Comparison of ENCODE assay signal across 1 cellular context in the genomic region with DNA sequence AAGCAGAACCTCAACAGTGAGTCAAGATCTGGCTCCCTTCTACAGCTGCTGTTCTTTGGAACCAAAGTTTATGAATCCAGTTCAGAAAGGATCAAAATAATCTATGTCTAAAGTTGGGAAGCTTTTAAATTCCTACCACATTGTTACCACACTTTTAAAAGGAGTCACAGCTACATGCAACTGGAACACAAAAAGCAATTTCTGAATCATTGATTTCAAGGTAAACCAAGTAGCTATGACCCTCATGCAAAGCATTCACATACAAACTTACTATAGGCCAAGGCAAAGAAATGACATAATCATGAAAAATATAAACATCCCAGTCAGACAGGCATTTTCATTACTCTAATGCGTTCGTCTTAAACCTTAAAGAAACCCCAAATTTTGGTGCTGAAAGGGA.
TF ChIP-seq lines count a peak whose summit lies in the region.

No MANE protein-coding gene starts in this region.

TF ChIP-seq in GM23338, 12 proteins besides CTCF, POLR2A, EP300 and RAD21:
- no peak for TF ChIP-seq ZNF114 (CRISPR knock-in tag; IDR thresholded peaks at IDR 0.05)
- TF ChIP-seq ZNF331 (CRISPR knock-in tag; IDR thresholded peaks at IDR 0.05; ENCODE audit: low read depth) = no peak
- TF ChIP-seq, protein P1, sequence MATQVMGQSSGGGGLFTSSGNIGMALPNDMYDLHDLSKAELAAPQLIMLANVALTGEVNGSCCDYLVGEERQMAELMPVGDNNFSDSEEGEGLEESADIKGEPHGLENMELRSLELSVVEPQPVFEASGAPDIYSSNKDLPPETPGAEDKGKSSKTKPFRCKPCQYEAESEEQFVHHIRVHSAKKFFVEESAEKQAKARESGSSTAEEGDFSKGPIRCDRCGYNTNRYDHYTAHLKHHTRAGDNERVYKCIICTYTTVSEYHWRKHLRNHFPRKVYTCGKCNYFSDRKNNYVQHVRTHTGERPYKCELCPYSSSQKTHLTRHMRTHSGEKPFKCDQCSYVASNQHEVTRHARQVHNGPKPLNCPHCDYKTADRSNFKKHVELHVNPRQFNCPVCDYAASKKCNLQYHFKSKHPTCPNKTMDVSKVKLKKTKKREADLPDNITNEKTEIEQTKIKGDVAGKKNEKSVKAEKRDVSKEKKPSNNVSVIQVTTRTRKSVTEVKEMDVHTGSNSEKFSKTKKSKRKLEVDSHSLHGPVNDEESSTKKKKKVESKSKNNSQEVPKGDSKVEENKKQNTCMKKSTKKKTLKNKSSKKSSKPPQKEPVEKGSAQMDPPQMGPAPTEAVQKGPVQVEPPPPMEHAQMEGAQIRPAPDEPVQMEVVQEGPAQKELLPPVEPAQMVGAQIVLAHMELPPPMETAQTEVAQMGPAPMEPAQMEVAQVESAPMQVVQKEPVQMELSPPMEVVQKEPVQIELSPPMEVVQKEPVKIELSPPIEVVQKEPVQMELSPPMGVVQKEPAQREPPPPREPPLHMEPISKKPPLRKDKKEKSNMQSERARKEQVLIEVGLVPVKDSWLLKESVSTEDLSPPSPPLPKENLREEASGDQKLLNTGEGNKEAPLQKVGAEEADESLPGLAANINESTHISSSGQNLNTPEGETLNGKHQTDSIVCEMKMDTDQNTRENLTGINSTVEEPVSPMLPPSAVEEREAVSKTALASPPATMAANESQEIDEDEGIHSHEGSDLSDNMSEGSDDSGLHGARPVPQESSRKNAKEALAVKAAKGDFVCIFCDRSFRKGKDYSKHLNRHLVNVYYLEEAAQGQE (IDR thresholded peaks at IDR 0.05; ENCODE audit: unreplicated experiment) = no peak
- no peak for TF ChIP-seq POLR2AphosphoS5 (IDR thresholded peaks at IDR 0.05; ENCODE audit: low read depth)
- no peak for TF ChIP-seq JUNB (IDR thresholded peaks at IDR 0.05; ENCODE audit: unreplicated experiment)
- no peak for TF ChIP-seq EZH2 (IDR thresholded peaks at IDR 0.05; ENCODE audit: low read depth, unreplicated experiment)
